Comparison of ENCODE assay signal across 9 cellular contexts in genomic region chr19:17441241-17442135, GRCh38. TPM values are rescaled to one million over a fixed set of nuclear protein-coding genes. Genes with fewer than 3 reads are reported as not detected.
DNase-seq lines count a peak whose midpoint lies in the region; ATAC-seq and TF ChIP-seq lines count a peak whose summit lies in the region.
"Had no signal": no experiment of that assay in that cellular context is flagged by ENCODE, and none has a peak within 500 bp of the region (broad histone marks: within the 10 kb centered on the region; RNA-seq: fewer than 3 reads in every experiment).

No MANE protein-coding gene starts in this region.

- no peaks in the 10 kb centered on the region for H3K4me1 Mint-ChIP-seq in activated B cell treated with CpG ODN at 0.5 μM for 24 hours

- H3K9me3 Mint-ChIP-seq in activated B cell treated with CpG ODN at 0.5 μM for 24 hours, result no peaks in the 10 kb centered on the region

- intact Hi-C loops in activated B cell treated with CpG ODN at 0.5 μM for 24 hours (cut with micrococcal nuclease) (no loop called here), left ventricle myocardium superior (cut with micrococcal nuclease) (no loop called here), transverse colon (cut with DNase I; ENCODE audit: low total_unique reads) (no loop called here)

- no peak overlapping the region for H3K27ac Mint-ChIP-seq in activated B cell treated with CpG ODN at 0.5 μM for 24 hours

- TF ChIP-seq POLR2A in transverse colon (IDR thresholded peaks at IDR 0.05), result no peak

- H3K4me1 ChIP-seq in transverse colon, result no peaks in the 10 kb centered on the region

- no peaks in the 10 kb centered on the region for H3K27me3 Mint-ChIP-seq in activated B cell treated with CpG ODN at 0.5 μM for 24 hours

- DNase-seq in Caki2 (ENCODE audit: low read depth) (peak; percentile 40), HEK293T (ENCODE audit: extremely low spot score) (peak; percentile 52), activated B cell treated with CpG ODN at 0.5 μM for 24 hours (no peak), left ventricle myocardium superior (no peak), transverse colon (no peak), HK-2 (ENCODE audit: unreplicated experiment) (no peak)

- H3K4me3 ChIP-seq in transverse colon, result no peak overlapping the region

- POLR2A ChIA-PET in HEK293T (lab: Yijun Ruan, JAX) (interaction anchor here (1.6 kb wide), 1 partner anchor 22 kb away, joined by 6 read pairs; no protein-coding TSS in a partner anchor), activated B cell treated with CpG ODN at 0.5 μM for 24 hours (lab: Charles Lee) (interaction anchor here (0.7 to 0.9 kb wide), 4 partner anchors 22 to 165 kb away, joined by 3 to 4 read pairs (median 4); partner anchors contain the start of gene BST2)

- H3K9me3 ChIP-seq in transverse colon, result no peaks in the 10 kb centered on the region

- no peak overlapping the region for H3K27ac ChIP-seq in transverse colon

- ATAC-seq in activated B cell treated with CpG ODN at 0.5 μM for 24 hours (ENCODE audit: low read depth) (peak; percentile 52), left ventricle myocardium superior (peak; percentile 31), GM18858 (IDR thresholded peaks at IDR 0.05; ENCODE audit: unreplicated experiment) (no peak), HG02870 (IDR thresholded peaks at IDR 0.05; ENCODE audit: unreplicated experiment) (no peak)

- 38 to 65% methylated on average over 4 to 8 of the region's 8 CpGs for WGBS in transverse colon (ENCODE audit: low coverage in 1 of 2), 2 donors

- TF ChIP-seq EP300 in transverse colon (IDR thresholded peaks at IDR 0.05; ENCODE audit: low read depth), result no peak

- H3K36me3 Mint-ChIP-seq in activated B cell treated with CpG ODN at 0.5 μM for 24 hours (ENCODE audit: low read depth), result no peaks in the 10 kb centered on the region

- TF ChIP-seq CTCF in activated B cell treated with CpG ODN at 0.5 μM for 24 hours (IDR thresholded peaks at IDR 0.05), result no peak
- peak in 4 of 5 experiments; percentile 17 to 22 (median 20) for TF ChIP-seq CTCF in transverse colon (IDR thresholded peaks at IDR 0.05)

- CTCF ChIA-PET in HEK293T (lab: Yijun Ruan, JAX), result interaction anchor here (0.5 to 1.7 kb wide), 12 partner anchors 8 to 566 kb away, joined by 3 to 6 read pairs (median 3); no protein-coding TSS in a partner anchor
- CTCF ChIA-PET in activated B cell treated with CpG ODN at 0.5 μM for 24 hours (lab: Charles Lee), result interaction anchor here (0.8 to 1.3 kb wide), 5 partner anchors 25 to 164 kb away, joined by 3 to 6 read pairs (median 3); no protein-coding TSS in a partner anchor

- H3K27me3 ChIP-seq in transverse colon, result no peaks in the 10 kb centered on the region

- in situ Hi-C loops in Caki2 (cut with HindIII; ENCODE audit: low pct_unique_long_range_greater_than_20kb, low sequenced_read_pairs), result no loop called here
- in situ Hi-C loops in transverse colon (cut with MboI; ENCODE audit: low pct_ligation_motif_present in 1 of 4, low pct_unique_long_range_greater_than_20kb in 1 of 4, low sequenced_read_pairs in 3 of 4), result no loop called here

- no peaks in the 10 kb centered on the region for H3K36me3 ChIP-seq in transverse colon

- no peak overlapping the region for H3K4me3 Mint-ChIP-seq in activated B cell treated with CpG ODN at 0.5 μM for 24 hours

TF ChIP-seq in HEK293T, 16 proteins besides CTCF, POLR2A, EP300 and RAD21:
- no peak for TF ChIP-seq FOXK2 (IDR thresholded peaks at IDR 0.05)
- TF ChIP-seq BHLHE40 (IDR thresholded peaks at IDR 0.05; ENCODE audit: borderline replicate concordance), result no peak
- TF ChIP-seq ELF4 (IDR thresholded peaks at IDR 0.05), result no peak
- no peak for TF ChIP-seq ARNT (IDR thresholded peaks at IDR 0.05)
- no peak for TF ChIP-seq TARDBP (IDR thresholded peaks at IDR 0.05)
- TF ChIP-seq SP1 (IDR thresholded peaks at IDR 0.05), result no peak
- TF ChIP-seq NFRKB (IDR thresholded peaks at IDR 0.05), result no peak
- no peak for TF ChIP-seq LEF1 (IDR thresholded peaks at IDR 0.05; ENCODE audit: borderline replicate concordance)
- TF ChIP-seq ZNF384 (IDR thresholded peaks at IDR 0.05), result no peak
- TF ChIP-seq, protein P1, sequence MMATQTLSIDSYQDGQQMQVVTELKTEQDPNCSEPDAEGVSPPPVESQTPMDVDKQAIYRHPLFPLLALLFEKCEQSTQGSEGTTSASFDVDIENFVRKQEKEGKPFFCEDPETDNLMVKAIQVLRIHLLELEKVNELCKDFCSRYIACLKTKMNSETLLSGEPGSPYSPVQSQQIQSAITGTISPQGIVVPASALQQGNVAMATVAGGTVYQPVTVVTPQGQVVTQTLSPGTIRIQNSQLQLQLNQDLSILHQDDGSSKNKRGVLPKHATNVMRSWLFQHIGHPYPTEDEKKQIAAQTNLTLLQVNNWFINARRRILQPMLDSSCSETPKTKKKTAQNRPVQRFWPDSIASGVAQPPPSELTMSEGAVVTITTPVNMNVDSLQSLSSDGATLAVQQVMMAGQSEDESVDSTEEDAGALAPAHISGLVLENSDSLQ (IDR thresholded peaks at IDR 0.05), result no peak
- TF ChIP-seq FOXM1 (IDR thresholded peaks at IDR 0.05; ENCODE audit: borderline replicate concordance), result no peak; the same call in 1 of the 2 replicates
- TF ChIP-seq CTBP1 (IDR thresholded peaks at IDR 0.05; ENCODE audit: borderline replicate concordance), result no peak
- TF ChIP-seq SUZ12 (IDR thresholded peaks at IDR 0.05), result no peak

RNA-seq across cellular contexts. Expression of gene TMEM221, which starts 7.0 kb away (rescaled TPM):
- total RNA-seq in Caki2 (2014; rRNA removed; shearing (Covaris generic); ENCODE audit: low replicate concordance), result not detected in 2 replicates
- not detected in 2 replicates for total RNA-seq in activated B cell treated with CpG ODN at 0.5 μM for 24 hours
- not detected for total RNA-seq in left ventricle myocardium superior
- total RNA-seq in transverse colon, result under 1 TPM in 1 of 4 donors, not detected in 3; 0.48 TPM

RNA-seq across cellular contexts. Expression of gene NXNL1, which starts 19.2 kb away (rescaled TPM):
- not detected in 2 replicates for total RNA-seq in Caki2 (2014; rRNA removed; shearing (Covaris generic); ENCODE audit: low replicate concordance)
- total RNA-seq in activated B cell treated with CpG ODN at 0.5 μM for 24 hours (not detected in 2 replicates), left ventricle myocardium superior (not detected), transverse colon (not detected)
- total RNA-seq: NCI-H460 had no signal

RNA-seq across cellular contexts. Expression of gene MVB12A, which starts 21.6 kb away (rescaled TPM):
- 77.8 and 129 TPM in 2 replicates for total RNA-seq in Caki2 (2014; rRNA removed; shearing (Covaris generic); ENCODE audit: low replicate concordance)
- 22.8 and 23.3 TPM in 2 replicates for total RNA-seq in activated B cell treated with CpG ODN at 0.5 μM for 24 hours
- total RNA-seq in left ventricle myocardium superior, result 18.9 TPM
- total RNA-seq in transverse colon, result 10 to 100 TPM; 22.9 to 84.2 (median 83.1) TPM

RNA-seq across cellular contexts. Expression of gene SLC27A1, which starts 28.8 kb away (rescaled TPM):
- 18.2 and 44.5 TPM in 2 replicates for total RNA-seq in Caki2 (2014; rRNA removed; shearing (Covaris generic); ENCODE audit: low replicate concordance)
- total RNA-seq in activated B cell treated with CpG ODN at 0.5 μM for 24 hours (4.3 and 4.6 TPM in 2 replicates), left ventricle myocardium superior (68.9 TPM), transverse colon (10 to 100 TPM in 1 of 4 donors, 1 to 10 TPM in 3; 4.0 to 11.1 (median 7.0) TPM)

RNA-seq across cellular contexts. Expression of gene BST2, which starts 36.1 kb away (rescaled TPM):
- total RNA-seq in Caki2 (2014; rRNA removed; shearing (Covaris generic); ENCODE audit: low replicate concordance), result 25.1 and 26.8 TPM in 2 replicates
- total RNA-seq in activated B cell treated with CpG ODN at 0.5 μM for 24 hours (120 and 121 TPM in 2 replicates), left ventricle myocardium superior (49.7 TPM), transverse colon (10 to 100 TPM in 3 of 4 donors, 1 to 10 TPM in 1; 5.6 to 39.2 (median 19.9) TPM)

Comparison
In these comparisons a context has a peak if more than half of its experiments do, and no peak if none do; other contexts are left out.
1. DNase-seq: peak in Caki2 (single experiment) and HEK293T (single experiment); none in activated B cell treated with CpG ODN at 0.5 μM for 24 hours (single experiment), left ventricle myocardium superior (single experiment), transverse colon (single experiment) and HK-2 (single experiment).
2. ATAC-seq: peak in activated B cell treated with CpG ODN at 0.5 μM for 24 hours (single experiment) and left ventricle myocardium superior (single experiment); none in GM18858 (single experiment) and HG02870 (single experiment).